ENCODE assay signal across 26 cellular contexts in the genomic region with DNA sequence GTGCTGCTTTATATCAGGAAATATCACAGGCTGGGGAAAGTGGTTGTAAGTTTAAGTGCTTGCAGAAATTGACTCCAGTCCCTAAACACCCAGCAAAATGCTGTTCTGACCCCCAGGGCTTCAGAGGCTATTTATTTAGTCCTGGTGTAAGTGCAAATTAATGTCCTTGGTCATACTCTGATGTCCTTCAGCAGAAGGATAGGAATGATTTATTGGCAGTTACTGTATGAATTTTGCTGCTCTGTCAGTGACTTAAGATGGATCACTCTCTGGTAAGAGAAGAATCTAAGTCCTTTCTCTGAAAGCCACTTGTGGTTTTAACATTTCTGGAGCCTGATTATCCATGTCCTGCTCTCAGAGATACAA. TPM values are rescaled to one million over a fixed set of nuclear protein-coding genes. Genes with fewer than 3 reads are reported as not detected.
DNase-seq lines count a peak whose midpoint lies in the region; ATAC-seq and TF ChIP-seq lines count a peak whose summit lies in the region.
"Had no signal": no experiment of that assay in that cellular context is flagged by ENCODE, and none has a peak within 500 bp of the region (broad histone marks: within the 10 kb centered on the region; RNA-seq: fewer than 3 reads in every experiment).

No MANE protein-coding gene starts in this region.

- ATAC-seq in memory B cell (ENCODE audit: low read depth) (no peak), GM18870 (IDR thresholded peaks at IDR 0.05; ENCODE audit: unreplicated experiment) (no peak)
- ATAC-seq: activated naive CD8-positive, alpha-beta T cell treated with anti-CD3 and anti-CD28 coated beads, Interleukin-2, amount 50 U/mL, for 24 hours; effector memory CD8-positive, alpha-beta T cell; left lobe of liver; stimulated activated naive CD8-positive, alpha-beta T cell treated with anti-CD3 and anti-CD28 coated beads, Interleukin-15, amount 100 ng/mL, for 72 hours had no signal

- H3K4me1 Mint-ChIP-seq in memory B cell = peaks cover 11% of the 10 kb centered on the region
- peaks cover under 1% of the 10 kb centered on the region for H3K4me1 Mint-ChIP-seq in activated CD4-positive, alpha-beta memory T cell treated with anti-CD3 and anti-CD28 coated beads for 36 hours (ENCODE audit: low read depth)
- H3K4me1 Mint-ChIP-seq: activated CD4-positive, alpha-beta memory T cell treated with anti-CD3 and anti-CD28 coated beads, Interleukin-2, amount 10 ng/mL, durations not matched to agents 7 days and 5 days; stimulated activated naive CD8-positive, alpha-beta T cell treated with anti-CD3 and anti-CD28 coated beads, Interleukin-15, amount 100 ng/mL, for 72 hours had no signal

- H3K27ac ChIP-seq in brain microvascular endothelial cell = no peak overlapping the region
- H3K27ac ChIP-seq: colonic mucosa, tibial artery had no signal

- DNase-seq in AG10803 (ENCODE audit: low read depth) (peak; percentile 20), DMS79 (lab: John Stamatoyannopoulos, UW) (peak; percentile 41), NCI-H2227 treated with DMSO at 0.1 percent for 48 hours (lab: John Stamatoyannopoulos, UW) (peak; percentile 45), memory B cell (ENCODE audit: low spot score in 2 of 2) (no peak), hepatic stellate cell (ENCODE audit: low spot score) (no peak), brain microvascular endothelial cell (no peak)
- no peak for DNase-seq in activated CD4-positive, alpha-beta memory T cell treated with anti-CD3 and anti-CD28 coated beads for 36 hours
- DNase-seq: activated B cell treated with CpG ODN at 0.5 μM for 24 hours; activated CD4-positive, alpha-beta memory T cell treated with anti-CD3 and anti-CD28 coated beads, Interleukin-2, amount 10 ng/mL, durations not matched to agents 7 days and 5 days; activated gamma-delta T cell; activated naive CD8-positive, alpha-beta T cell treated with anti-CD3 and anti-CD28 coated beads, Interleukin-2, amount 50 U/mL, for 24 hours; colonic mucosa; effector memory CD8-positive, alpha-beta T cell; foreskin fibroblast; heart right ventricle; HFFc6; mucosa of descending colon; NCI-H345; NCI-H82; posterior cingulate gyrus; stimulated activated naive CD8-positive, alpha-beta T cell treated with anti-CD3 and anti-CD28 coated beads, Interleukin-15, amount 100 ng/mL, for 72 hours; T-helper 9 cell; tibial artery had no signal

- H3K4me3 ChIP-seq in AG10803 (ENCODE audit: low read length) = no peak overlapping the region
- no peak overlapping the region for H3K4me3 ChIP-seq in brain microvascular endothelial cell (ENCODE audit: low read depth, low read length)
- H3K4me3 ChIP-seq: colonic mucosa, heart right ventricle, mucosa of descending colon, tibial artery had no signal

- in situ Hi-C loops in brain microvascular endothelial cell (cut with HindIII; ENCODE audit: low pct_ligation_motif_present, low sequenced_read_pairs) = no loop called here

- POLR2A ChIA-PET in activated CD4-positive, alpha-beta memory T cell treated with anti-CD3 and anti-CD28 coated beads for 36 hours (lab: Charles Lee) = no interaction called here

- no peaks in the 10 kb centered on the region for H3K36me3 ChIP-seq in brain microvascular endothelial cell (replicated peaks)
- H3K36me3 ChIP-seq: colonic mucosa had no signal

- H3K27me3 ChIP-seq in brain microvascular endothelial cell (replicated peaks) = no peaks in the 10 kb centered on the region
- H3K27me3 ChIP-seq: colonic mucosa, heart right ventricle, tibial artery had no signal

- CTCF ChIA-PET in activated CD4-positive, alpha-beta memory T cell treated with anti-CD3 and anti-CD28 coated beads for 36 hours (lab: Charles Lee) = interaction anchor here (1.5 kb wide), 1 partner anchor 45 kb away, joined by 3 read pairs; no protein-coding TSS in a partner anchor

- peaks cover 11% of the 10 kb centered on the region for H3K36me3 Mint-ChIP-seq in memory B cell
- H3K36me3 Mint-ChIP-seq in activated CD4-positive, alpha-beta memory T cell treated with anti-CD3 and anti-CD28 coated beads for 36 hours = peaks cover 7% of the 10 kb centered on the region

- no peaks in the 10 kb centered on the region for H3K27me3 Mint-ChIP-seq in memory B cell
- no peaks in the 10 kb centered on the region for H3K27me3 Mint-ChIP-seq in activated CD4-positive, alpha-beta memory T cell treated with anti-CD3 and anti-CD28 coated beads for 36 hours
- H3K27me3 Mint-ChIP-seq: activated B cell treated with CpG ODN at 0.5 μM for 24 hours; activated CD4-positive, alpha-beta memory T cell treated with anti-CD3 and anti-CD28 coated beads, Interleukin-2, amount 10 ng/mL, durations not matched to agents 7 days and 5 days; activated naive CD8-positive, alpha-beta T cell treated with anti-CD3 and anti-CD28 coated beads, Interleukin-2, amount 50 U/mL, for 24 hours; effector memory CD8-positive, alpha-beta T cell; stimulated activated naive CD8-positive, alpha-beta T cell treated with anti-CD3 and anti-CD28 coated beads, Interleukin-15, amount 100 ng/mL, for 72 hours had no signal

- intact Hi-C loops in activated CD4-positive, alpha-beta memory T cell treated with anti-CD3 and anti-CD28 coated beads for 36 hours (cut with micrococcal nuclease) = no loop called here

- H3K9me3 Mint-ChIP-seq in memory B cell = no peaks in the 10 kb centered on the region
- no peaks in the 10 kb centered on the region for H3K9me3 Mint-ChIP-seq in activated CD4-positive, alpha-beta memory T cell treated with anti-CD3 and anti-CD28 coated beads for 36 hours
- H3K9me3 Mint-ChIP-seq: activated B cell treated with CpG ODN at 0.5 μM for 24 hours; activated CD4-positive, alpha-beta memory T cell treated with anti-CD3 and anti-CD28 coated beads, Interleukin-2, amount 10 ng/mL, durations not matched to agents 7 days and 5 days; activated naive CD8-positive, alpha-beta T cell treated with anti-CD3 and anti-CD28 coated beads, Interleukin-2, amount 50 U/mL, for 24 hours; effector memory CD8-positive, alpha-beta T cell; HFFc6; neural crest cell; stimulated activated naive CD8-positive, alpha-beta T cell treated with anti-CD3 and anti-CD28 coated beads, Interleukin-15, amount 100 ng/mL, for 72 hours had no signal

- peak overlapping the region; percentile 18 for H3K27ac Mint-ChIP-seq in memory B cell
- no peak overlapping the region for H3K27ac Mint-ChIP-seq in activated CD4-positive, alpha-beta memory T cell treated with anti-CD3 and anti-CD28 coated beads for 36 hours
- H3K27ac Mint-ChIP-seq: activated B cell treated with CpG ODN at 0.5 μM for 24 hours; activated CD4-positive, alpha-beta memory T cell treated with anti-CD3 and anti-CD28 coated beads, Interleukin-2, amount 10 ng/mL, durations not matched to agents 7 days and 5 days; activated naive CD8-positive, alpha-beta T cell treated with anti-CD3 and anti-CD28 coated beads, Interleukin-2, amount 50 U/mL, for 24 hours; HFFc6; stimulated activated naive CD8-positive, alpha-beta T cell treated with anti-CD3 and anti-CD28 coated beads, Interleukin-15, amount 100 ng/mL, for 72 hours had no signal

- no peak overlapping the region for H3K4me3 Mint-ChIP-seq in memory B cell
- H3K4me3 Mint-ChIP-seq in activated CD4-positive, alpha-beta memory T cell treated with anti-CD3 and anti-CD28 coated beads for 36 hours = no peak overlapping the region
- H3K4me3 Mint-ChIP-seq: activated B cell treated with CpG ODN at 0.5 μM for 24 hours; activated CD4-positive, alpha-beta memory T cell treated with anti-CD3 and anti-CD28 coated beads, Interleukin-2, amount 10 ng/mL, durations not matched to agents 7 days and 5 days; activated naive CD8-positive, alpha-beta T cell treated with anti-CD3 and anti-CD28 coated beads, Interleukin-2, amount 50 U/mL, for 24 hours; effector memory CD8-positive, alpha-beta T cell; neural crest cell; stimulated activated naive CD8-positive, alpha-beta T cell treated with anti-CD3 and anti-CD28 coated beads, Interleukin-15, amount 100 ng/mL, for 72 hours had no signal

- TF ChIP-seq CTCF in AG10803 (conservative IDR thresholded peaks at IDR 0.05; ENCODE audit: low read length) (no peak), brain microvascular endothelial cell (IDR thresholded peaks at IDR 0.05; ENCODE audit: low read depth, low read length, missing control alignments) (no peak)

RNA-seq across cellular contexts. Expression of a gene that starts 21.9 kb away (rescaled TPM):
- 10 to 100 TPM; 38.1 to 39.2 TPM for total RNA-seq in activated CD4-positive, alpha-beta memory T cell treated with anti-CD3 and anti-CD28 coated beads for 36 hours

RNA-seq across cellular contexts. Expression of a gene that starts 34.2 kb away (rescaled TPM):
- 10 to 100 TPM; 35.7 to 36.7 TPM for total RNA-seq in activated CD4-positive, alpha-beta memory T cell treated with anti-CD3 and anti-CD28 coated beads for 36 hours

Comparison
In these comparisons a context has a peak if more than half of its experiments do, and no peak if none do; other contexts are left out.
1. DNase-seq: peak in AG10803 (single experiment), DMS79 (single experiment) and NCI-H2227 treated with DMSO at 0.1 percent for 48 hours (single experiment); none in memory B cell (0 of 2), activated CD4-positive, alpha-beta memory T cell treated with anti-CD3 and anti-CD28 coated beads for 36 hours (single experiment), hepatic stellate cell (single experiment) and brain microvascular endothelial cell (single experiment).